In the genomic region with DNA sequence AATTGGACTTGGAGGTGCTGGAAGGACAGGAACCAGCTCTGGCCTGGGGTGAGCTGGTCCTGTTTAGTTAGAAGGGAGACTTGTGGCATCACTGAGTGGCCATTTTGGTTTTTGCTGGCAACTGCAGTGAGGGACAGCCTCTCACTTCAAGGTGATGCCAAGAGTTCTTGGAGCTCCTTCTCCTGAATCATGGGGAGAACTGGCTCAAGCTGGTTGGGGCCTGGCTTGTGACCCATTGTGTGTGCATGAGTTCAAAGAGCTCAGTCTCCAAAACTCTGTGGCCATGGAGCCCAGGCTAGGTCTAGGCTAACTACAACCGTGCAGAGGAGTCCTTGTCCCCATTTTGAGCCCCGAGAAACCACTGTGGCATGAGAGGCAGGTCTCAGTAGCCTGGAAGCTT, we compare ENCODE assay signal across 22 cellular contexts.
"Had no signal": no experiment of that assay in that cellular context is flagged by ENCODE, and none has a peak within 500 bp of the region (broad histone marks: within the 10 kb centered on the region; RNA-seq: fewer than 3 reads in every experiment).

No MANE protein-coding gene starts in this region.

- H3K27ac ChIP-seq: brain microvascular endothelial cell, gastrocnemius medialis, right lobe of liver, skin epidermis, testis, uterus had no signal

- H3K9me3 Mint-ChIP-seq: activated B cell treated with CpG ODN at 0.5 μM for 24 hours; activated naive CD4-positive, alpha-beta T cell treated with anti-CD3 and anti-CD28 coated beads, Interleukin-2, amount 50 U/mL, for 72 hours; activated T-cell treated with anti-CD3 and anti-CD28 coated beads, Interleukin-2, amount 50 U/mL, for 72 hours; memory B cell; natural killer cell treated with Interleukin-12 subunit alpha and Interleukin-12 subunit beta and Interleukin-15 and Interleukin-18, amount 100 ng/mL, for 72 hours; stimulated activated naive B cell treated with anti-CD40 and anti-IgM and Interleukin-4, amounts not matched to agents 10 μg/mL and 1 μg/mL and 100 μg/mL, for 72 hours had no signal

- H3K4me1 Mint-ChIP-seq: activated B cell treated with CpG ODN at 0.5 μM for 24 hours had no signal

- H3K4me1 ChIP-seq: gastrocnemius medialis, testis, uterus had no signal

- H3K36me3 Mint-ChIP-seq: activated naive CD4-positive, alpha-beta T cell treated with anti-CD3 and anti-CD28 coated beads, Interleukin-2, amount 50 U/mL, for 72 hours; memory B cell; natural killer cell treated with Interleukin-12 subunit alpha and Interleukin-12 subunit beta and Interleukin-15 and Interleukin-18, amount 100 ng/mL, for 72 hours; stimulated activated naive B cell treated with anti-CD40 and anti-IgM and Interleukin-4, amounts not matched to agents 10 μg/mL and 1 μg/mL and 100 μg/mL, for 72 hours had no signal

- H3K27ac Mint-ChIP-seq: activated B cell treated with CpG ODN at 0.5 μM for 24 hours; activated CD4-positive, alpha-beta T cell treated with anti-CD3 and anti-CD28 coated beads for 36 hours; activated naive CD4-positive, alpha-beta T cell treated with anti-CD3 and anti-CD28 coated beads, Interleukin-2, amount 50 U/mL, for 72 hours; activated T-cell treated with anti-CD3 and anti-CD28 coated beads, Interleukin-2, amount 50 U/mL, for 72 hours; memory B cell; stimulated activated naive B cell treated with anti-CD40 and anti-IgM and Interleukin-4, amounts not matched to agents 10 μg/mL and 1 μg/mL and 100 μg/mL, for 72 hours had no signal

- H3K36me3 ChIP-seq: brain microvascular endothelial cell, gastrocnemius medialis, right lobe of liver, uterus had no signal

- ATAC-seq: gastrocnemius medialis, right lobe of liver had no signal

- H3K4me3 ChIP-seq: gastrocnemius medialis, right lobe of liver, skin epidermis, testis, uterus had no signal

- DNase-seq: activated B cell treated with CpG ODN at 0.5 μM for 24 hours; activated CD4-positive, alpha-beta T cell treated with anti-CD3 and anti-CD28 coated beads, Interleukin-2, amount 50 U/mL, for 4 hours; activated gamma-delta T cell; aorta; brain microvascular endothelial cell; central memory CD4-positive, alpha-beta T cell; dermis blood vessel endothelial cell; effector memory CD4-positive, alpha-beta T cell; gastrocnemius medialis; hippocampal formation; right lobe of liver; T-helper 9 cell; testis; trophoblast cell; uterus had no signal

- H3K27me3 Mint-ChIP-seq: activated B cell treated with CpG ODN at 0.5 μM for 24 hours; activated CD4-positive, alpha-beta T cell treated with anti-CD3 and anti-CD28 coated beads for 36 hours; memory B cell; natural killer cell treated with Interleukin-12 subunit alpha and Interleukin-12 subunit beta and Interleukin-15 and Interleukin-18, amount 100 ng/mL, for 72 hours; stimulated activated naive B cell treated with anti-CD40 and anti-IgM and Interleukin-4, amounts not matched to agents 10 μg/mL and 1 μg/mL and 100 μg/mL, for 72 hours had no signal

- H3K27me3 ChIP-seq: brain microvascular endothelial cell, gastrocnemius medialis, right lobe of liver, testis, uterus had no signal

- H3K4me3 Mint-ChIP-seq: activated B cell treated with CpG ODN at 0.5 μM for 24 hours; activated CD4-positive, alpha-beta T cell treated with anti-CD3 and anti-CD28 coated beads for 36 hours; activated T-cell treated with anti-CD3 and anti-CD28 coated beads, Interleukin-2, amount 50 U/mL, for 72 hours; memory B cell; stimulated activated naive B cell treated with anti-CD40 and anti-IgM and Interleukin-4, amounts not matched to agents 10 μg/mL and 1 μg/mL and 100 μg/mL, for 72 hours had no signal
